Comparison of ENCODE assay signal across 31 cellular contexts in the genomic region with DNA sequence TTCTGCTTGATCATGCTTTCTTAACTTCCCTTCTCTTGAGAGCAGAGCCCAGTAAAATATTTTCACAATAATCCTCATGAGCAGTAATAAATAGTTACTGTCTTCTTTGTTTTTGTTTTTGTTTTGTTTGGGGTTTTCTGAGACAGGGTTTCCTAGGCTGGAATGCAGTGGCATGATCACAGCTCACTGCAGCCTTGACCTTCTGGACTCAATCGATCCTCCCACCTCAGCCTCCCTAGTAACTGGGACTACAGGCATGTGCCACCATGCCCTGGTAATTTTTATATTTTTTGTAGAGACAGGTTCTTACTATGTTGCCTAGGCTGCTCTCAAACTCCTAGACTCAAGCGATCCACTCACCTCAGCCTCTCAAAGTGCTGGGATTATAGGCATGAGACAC.
"Had no signal": no experiment of that assay in that cellular context is flagged by ENCODE, and none has a peak within 500 bp of the region (broad histone marks: within the 10 kb centered on the region; RNA-seq: fewer than 3 reads in every experiment).

No MANE protein-coding gene starts in this region.

- H3K4me1 Mint-ChIP-seq: naive B cell; stimulated activated memory B cell treated with anti-CD40 and anti-IgM and Interleukin-4, amounts not matched to agents 10 μg/mL and 1 μg/mL and 100 μg/mL, for 72 hours; stimulated activated naive CD8-positive, alpha-beta T cell treated with anti-CD3 and anti-CD28 coated beads, Interleukin-15, amount 100 ng/mL, for 72 hours had no signal

- H3K9me3 ChIP-seq: pancreas, prostate gland, right atrium auricular region, suprapubic skin, testis, tibial artery, transverse colon, upper lobe of right lung, uterus had no signal

- H3K4me1 ChIP-seq: pancreas, prostate gland, right atrium auricular region, spleen, suprapubic skin, testis, tibial artery, transverse colon, upper lobe of right lung, uterus had no signal

- ATAC-seq: naive thymus-derived CD8-positive, alpha-beta T cell; natural killer cell treated with Interleukin-12 subunit alpha and Interleukin-12 subunit beta and Interleukin-15 and Interleukin-18, amount 100 ng/mL, for 72 hours; pancreas; sciatic nerve; stimulated activated memory B cell treated with anti-CD40 and anti-IgM and Interleukin-4, amounts not matched to agents 10 μg/mL and 1 μg/mL and 100 μg/mL, for 72 hours; stimulated activated naive CD8-positive, alpha-beta T cell treated with anti-CD3 and anti-CD28 coated beads, Interleukin-15, amount 100 ng/mL, for 72 hours; stimulated activated naive CD8-positive, alpha-beta T cell treated with anti-CD3 and anti-CD28 coated beads, Interleukin-15, Interleukin-2, amounts not matched to agents 100 U/mL and 50 U/mL, for 24 hours; upper lobe of right lung had no signal

- H3K4me3 ChIP-seq: pancreas, prostate gland, right atrium auricular region, skin epidermis, smooth muscle cell, spleen, suprapubic skin, testis, tibial artery, transverse colon, upper lobe of right lung, uterus had no signal

- FAIRE-seq: pancreas had no signal

- H3K27ac ChIP-seq: pancreas, prostate gland, right atrium auricular region, skin epidermis, spleen, suprapubic skin, testis, tibial artery, transverse colon, upper lobe of right lung, uterus had no signal

- H3K4me3 Mint-ChIP-seq: naive B cell; naive thymus-derived CD8-positive, alpha-beta T cell; natural killer cell treated with Interleukin-12 subunit alpha and Interleukin-12 subunit beta and Interleukin-15 and Interleukin-18, amount 100 ng/mL, for 72 hours; nephron progenitor cell; neural crest cell; stimulated activated memory B cell treated with anti-CD40 and anti-IgM and Interleukin-4, amounts not matched to agents 10 μg/mL and 1 μg/mL and 100 μg/mL, for 72 hours; stimulated activated naive CD8-positive, alpha-beta T cell treated with anti-CD3 and anti-CD28 coated beads, Interleukin-15, amount 100 ng/mL, for 72 hours; type B pancreatic cell had no signal

- H3K36me3 Mint-ChIP-seq: naive B cell; naive thymus-derived CD8-positive, alpha-beta T cell; natural killer cell treated with Interleukin-12 subunit alpha and Interleukin-12 subunit beta and Interleukin-15 and Interleukin-18, amount 100 ng/mL, for 72 hours; stimulated activated memory B cell treated with anti-CD40 and anti-IgM and Interleukin-4, amounts not matched to agents 10 μg/mL and 1 μg/mL and 100 μg/mL, for 72 hours; type B pancreatic cell had no signal

- H3K36me3 ChIP-seq: pancreas, prostate gland, right atrium auricular region, spleen, suprapubic skin, tibial artery, transverse colon, upper lobe of right lung, uterus had no signal

- H3K27ac Mint-ChIP-seq: naive thymus-derived CD8-positive, alpha-beta T cell; natural killer cell treated with Interleukin-12 subunit alpha and Interleukin-12 subunit beta and Interleukin-15 and Interleukin-18, amount 100 ng/mL, for 72 hours; nephron progenitor cell; stimulated activated memory B cell treated with anti-CD40 and anti-IgM and Interleukin-4, amounts not matched to agents 10 μg/mL and 1 μg/mL and 100 μg/mL, for 72 hours; type B pancreatic cell had no signal

- H3K9me3 Mint-ChIP-seq: natural killer cell treated with Interleukin-12 subunit alpha and Interleukin-12 subunit beta and Interleukin-15 and Interleukin-18, amount 100 ng/mL, for 72 hours; neural crest cell; stimulated activated memory B cell treated with anti-CD40 and anti-IgM and Interleukin-4, amounts not matched to agents 10 μg/mL and 1 μg/mL and 100 μg/mL, for 72 hours had no signal

- DNase-seq: naive B cell; naive thymus-derived CD8-positive, alpha-beta T cell; nephron progenitor cell; occipital lobe; pancreas; retina; spleen; stimulated activated CD4-positive, alpha-beta T cell treated with anti-CD3 and anti-CD28 coated beads, Interleukin-12 subunit alpha, Interleukin-12 subunit beta, amount 100 ng/mL, for 4 hours; stimulated activated CD4-positive, alpha-beta T cell treated with anti-CD3 and anti-CD28 coated beads, Interleukin-1b, Interleukin-23, amount 100 ng/mL, for 48 hours; stimulated activated CD4-positive, alpha-beta T cell treated with anti-CD3 and anti-CD28 coated beads, Interleukin-4, amount 100 ng/mL, for 1 hour; stimulated activated CD4-positive, alpha-beta T cell treated with anti-CD3 and anti-CD28 coated beads, Interleukin-4, amount 100 ng/mL, for 4 hours; stimulated activated CD8-positive, alpha-beta memory T cell treated with anti-CD3 and anti-CD28 coated beads, Interleukin-4, amount 100 ng/mL, for 48 hours; stimulated activated naive CD4-positive, alpha-beta T cell; stimulated activated naive CD8-positive, alpha-beta T cell treated with anti-CD3 and anti-CD28 coated beads, Interleukin-15, amount 100 ng/mL, for 72 hours; stimulated activated naive CD8-positive, alpha-beta T cell treated with anti-CD3 and anti-CD28 coated beads, Interleukin-15, Interleukin-2, amounts not matched to agents 100 U/mL and 50 U/mL, for 24 hours; substantia nigra; testis; tibial artery; transverse colon; upper lobe of right lung; uterus had no signal

- H3K27me3 ChIP-seq: right atrium auricular region, spleen, suprapubic skin, testis, transverse colon, upper lobe of right lung, uterus had no signal

- H3K4me2 ChIP-seq: smooth muscle cell had no signal
